In genomic region chr20:34604980-34605788, GRCh38 we compare ENCODE assay signal across 12 cellular contexts.
DNase-seq lines count a peak whose midpoint lies in the region; ATAC-seq and TF ChIP-seq lines count a peak whose summit lies in the region.
"Had no signal": no experiment of that assay in that cellular context is flagged by ENCODE, and none has a peak within 500 bp of the region (broad histone marks: within the 10 kb centered on the region; RNA-seq: fewer than 3 reads in every experiment).

No MANE protein-coding gene starts in this region.

- TF ChIP-seq CTCF in HEK293 (tag by site-specific recombination; IDR thresholded peaks at IDR 0.05) (no peak), astrocyte of the spinal cord (IDR thresholded peaks at IDR 0.05; ENCODE audit: low read depth, low read length) (no peak), tibial artery (IDR thresholded peaks at IDR 0.05) (no peak)

- H3K9me3 ChIP-seq in HEK293 (ENCODE audit: control insufficient read depth, insufficient read depth, low read depth, low read length) (no peaks in the 10 kb centered on the region), tibial artery (no peaks in the 10 kb centered on the region), HAP-1 (no peaks in the 10 kb centered on the region)

- H3K4me3 ChIP-seq in HEK293 (ENCODE audit: low read depth, low read length) (no peak overlapping the region), astrocyte of the spinal cord (ENCODE audit: low read depth, low read length) (no peak overlapping the region), tibial artery (no peak overlapping the region), HAP-1 (no peak overlapping the region)

- ATAC-seq in GM18520 (IDR thresholded peaks at IDR 0.05; ENCODE audit: unreplicated experiment) = no peak
- no peak for ATAC-seq in stimulated activated naive B cell treated with anti-CD40 and anti-IgM and Interleukin-4, amounts not matched to agents 10 μg/mL and 1 μg/mL and 100 μg/mL, for 72 hours (replicated peaks)
- ATAC-seq: T-cell had no signal

- H3K4me3 Mint-ChIP-seq in stimulated activated naive B cell treated with anti-CD40 and anti-IgM and Interleukin-4, amounts not matched to agents 10 μg/mL and 1 μg/mL and 100 μg/mL, for 72 hours = no peak overlapping the region
- H3K4me3 Mint-ChIP-seq: activated CD4-positive, alpha-beta T cell treated with anti-CD3 and anti-CD28 coated beads, Interleukin-2, amount 10 ng/mL, durations not matched to agents 7 days and 5 days; T-cell had no signal

- DNase-seq in astrocyte of the spinal cord (ENCODE audit: low read depth, low spot score) (peak; percentile 60), iris pigment epithelial cell (ENCODE audit: low read depth) (peak; percentile 88), tibial artery (no peak), HAP-1 (ENCODE audit: low spot score in 2 of 2) (no peak)
- no peak for DNase-seq in stimulated activated naive B cell treated with anti-CD40 and anti-IgM and Interleukin-4, amounts not matched to agents 10 μg/mL and 1 μg/mL and 100 μg/mL, for 72 hours
- DNase-seq: activated CD4-positive, alpha-beta T cell treated with anti-CD3 and anti-CD28 coated beads, Interleukin-2, amount 10 ng/mL, durations not matched to agents 7 days and 5 days; activated naive CD4-positive, alpha-beta T cell treated with Interleukin-2 at 50 U/mL for 16 hours; DMS53; small intestine; T-cell had no signal

- H3K4me1 Mint-ChIP-seq in stimulated activated naive B cell treated with anti-CD40 and anti-IgM and Interleukin-4, amounts not matched to agents 10 μg/mL and 1 μg/mL and 100 μg/mL, for 72 hours = peaks cover 9 to 11% of the 10 kb centered on the region in 2 donors

- H3K36me3 ChIP-seq in HEK293 (ENCODE audit: control insufficient read depth in 2 of 2, insufficient read depth in 1 of 2, low read length in 2 of 2) = no peaks in the 10 kb centered on the region
- no peaks in the 10 kb centered on the region for H3K36me3 ChIP-seq in tibial artery
- H3K36me3 ChIP-seq in HAP-1 (replicated peaks) = no peaks in the 10 kb centered on the region

- H3K27ac ChIP-seq in HEK293 (ENCODE audit: extremely low read depth, low read depth, low read length) = no peak overlapping the region
- peak overlapping the region; percentile 21 to 27 for H3K27ac ChIP-seq in tibial artery

- H3K27me3 ChIP-seq in tibial artery (no peaks in the 10 kb centered on the region), HAP-1 (ENCODE audit: low read depth) (no peaks in the 10 kb centered on the region)

- in situ Hi-C loops in astrocyte of the spinal cord (cut with HindIII; ENCODE audit: low sequenced_read_pairs) (no loop called here), HAP-1 (cut with MboI; ENCODE audit: low sequenced_read_pairs) (no loop called here)

- H3K36me3 Mint-ChIP-seq in stimulated activated naive B cell treated with anti-CD40 and anti-IgM and Interleukin-4, amounts not matched to agents 10 μg/mL and 1 μg/mL and 100 μg/mL, for 72 hours = peaks cover 16 to 26% of the 10 kb centered on the region in 2 donors

- no peaks in the 10 kb centered on the region for H3K27me3 Mint-ChIP-seq in stimulated activated naive B cell treated with anti-CD40 and anti-IgM and Interleukin-4, amounts not matched to agents 10 μg/mL and 1 μg/mL and 100 μg/mL, for 72 hours
- H3K27me3 Mint-ChIP-seq: activated CD4-positive, alpha-beta T cell treated with anti-CD3 and anti-CD28 coated beads, Interleukin-2, amount 10 ng/mL, durations not matched to agents 7 days and 5 days; T-cell had no signal

- no peaks in the 10 kb centered on the region for H3K4me1 ChIP-seq in HEK293 (ENCODE audit: control insufficient read depth, insufficient read depth, low read length)
- H3K4me1 ChIP-seq in tibial artery = peaks cover 0 to 41% (median 6%) of the 10 kb centered on the region in 4 donors
- no peaks in the 10 kb centered on the region for H3K4me1 ChIP-seq in HAP-1

- intact Hi-C loops in tibial artery (cut with DNase I; ENCODE audit: low total_unique reads) = no loop called here

- peaks cover 6 to 7% of the 10 kb centered on the region in 2 donors for H3K9me3 Mint-ChIP-seq in stimulated activated naive B cell treated with anti-CD40 and anti-IgM and Interleukin-4, amounts not matched to agents 10 μg/mL and 1 μg/mL and 100 μg/mL, for 72 hours
- H3K9me3 Mint-ChIP-seq: activated CD4-positive, alpha-beta T cell treated with anti-CD3 and anti-CD28 coated beads, Interleukin-2, amount 10 ng/mL, durations not matched to agents 7 days and 5 days; T-cell had no signal

- POLR2A ChIA-PET in HEK293 (lab: Yijun Ruan, JAX) = no interaction called here

- no peak overlapping the region for H3K27ac Mint-ChIP-seq in stimulated activated naive B cell treated with anti-CD40 and anti-IgM and Interleukin-4, amounts not matched to agents 10 μg/mL and 1 μg/mL and 100 μg/mL, for 72 hours
- H3K27ac Mint-ChIP-seq: activated CD4-positive, alpha-beta T cell treated with anti-CD3 and anti-CD28 coated beads, Interleukin-2, amount 10 ng/mL, durations not matched to agents 7 days and 5 days; T-cell had no signal

- CTCF ChIA-PET in HEK293 (lab: Yijun Ruan, JAX) = interaction anchor here (0.6 kb wide), 2 partner anchors 30 to 401 kb away, joined by 3 read pairs; no protein-coding TSS in a partner anchor

TF ChIP-seq in HEK293, 187 proteins besides CTCF, POLR2A, EP300 and RAD21:
- peak; percentile 84 for TF ChIP-seq ZBTB17 (tag by site-specific recombination; IDR thresholded peaks at IDR 0.05)
- TF ChIP-seq REPIN1 (tag by site-specific recombination; IDR thresholded peaks at IDR 0.05; ENCODE audit: low read depth) = no peak
- peak; percentile 22; the same call in 1 of the 2 replicates for TF ChIP-seq ZBTB44 (tag by site-specific recombination; IDR thresholded peaks at IDR 0.05)
- TF ChIP-seq KLF16 (tag by site-specific recombination; IDR thresholded peaks at IDR 0.05) = no peak
- 0 out of 2 replicates have a peak, but pooled peaks have one; percentile 35 for TF ChIP-seq ZEB2 (tag by site-specific recombination; IDR thresholded peaks at IDR 0.05)

Comparison
In these comparisons a context has a peak if more than half of its experiments do, and no peak if none do; other contexts are left out.
1. DNase-seq: peak in astrocyte of the spinal cord (single experiment) and iris pigment epithelial cell (single experiment); none in tibial artery (0 of 2), stimulated activated naive B cell treated with anti-CD40 and anti-IgM and Interleukin-4, amounts not matched to agents 10 μg/mL and 1 μg/mL and 100 μg/mL, for 72 hours (single experiment) and HAP-1 (0 of 2).